In the genomic region with DNA sequence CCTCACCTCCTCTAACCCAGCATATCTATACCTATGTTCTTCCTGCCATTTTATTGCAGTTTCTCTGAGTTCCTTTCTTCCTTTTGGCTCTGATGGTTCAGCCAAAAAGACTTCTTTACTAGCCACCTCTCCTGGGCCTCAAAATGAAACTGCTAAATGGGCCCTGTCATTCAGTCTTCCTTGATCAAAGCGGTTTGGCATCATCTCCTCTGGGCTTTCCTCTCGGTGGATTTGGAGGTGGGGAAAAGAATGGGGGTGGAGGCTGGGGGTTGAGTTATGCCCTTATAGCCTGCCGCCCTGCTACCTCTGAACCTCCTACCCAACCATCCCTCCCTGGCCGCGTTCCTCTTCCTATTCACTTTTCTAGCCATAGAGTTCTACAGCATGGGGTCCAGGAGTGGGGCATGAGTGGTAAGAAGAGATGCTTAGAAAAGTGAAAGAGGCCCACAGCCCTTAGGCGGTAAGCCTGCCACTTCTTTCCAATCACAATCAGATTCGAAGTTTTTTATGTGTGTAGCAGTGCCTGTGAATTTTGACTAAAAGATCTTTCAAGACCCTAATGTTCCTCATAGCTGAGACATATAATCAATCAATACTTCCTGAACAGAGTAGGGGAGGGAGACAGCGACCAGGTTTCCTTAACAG, we compare ENCODE assay signal across 9 cellular contexts. TPM values are rescaled to one million over a fixed set of nuclear protein-coding genes. Genes with fewer than 3 reads are reported as not detected.
DNase-seq lines count a peak whose midpoint lies in the region; ATAC-seq and TF ChIP-seq lines count a peak whose summit lies in the region.
"Had no signal": no experiment of that assay in that cellular context is flagged by ENCODE, and none has a peak within 500 bp of the region (broad histone marks: within the 10 kb centered on the region; RNA-seq: fewer than 3 reads in every experiment).

No MANE protein-coding gene starts in this region.

- H3K36me3 Mint-ChIP-seq in stimulated activated memory B cell treated with anti-CD40 and anti-IgM and Interleukin-4, amounts not matched to agents 10 μg/mL and 1 μg/mL and 100 μg/mL, for 72 hours, result no peaks in the 10 kb centered on the region

- peaks cover 24% of the 10 kb centered on the region for H3K27me3 Mint-ChIP-seq in stimulated activated memory B cell treated with anti-CD40 and anti-IgM and Interleukin-4, amounts not matched to agents 10 μg/mL and 1 μg/mL and 100 μg/mL, for 72 hours

- peaks cover 12% of the 10 kb centered on the region for H3K4me1 Mint-ChIP-seq in stimulated activated memory B cell treated with anti-CD40 and anti-IgM and Interleukin-4, amounts not matched to agents 10 μg/mL and 1 μg/mL and 100 μg/mL, for 72 hours

- no peak for TF ChIP-seq CTCF in fibroblast of villous mesenchyme (IDR thresholded peaks at IDR 0.05; ENCODE audit: insufficient read depth, low read depth, low read length)

- DNase-seq in ELR (ENCODE audit: low read depth) (peak; percentile 43), SW480 (ENCODE audit: low spot score) (peak; percentile 36), fibroblast of villous mesenchyme (ENCODE audit: low read depth) (no peak), renal cortical epithelial cell (ENCODE audit: low read depth) (peak; percentile 7), C1 segment of cervical spinal cord (lab: John Stamatoyannopoulos, UW) (no peak)
- no peak for DNase-seq in activated naive CD4-positive, alpha-beta T cell treated with anti-CD3 and anti-CD28 coated beads, Interleukin-2, amount 50 U/mL, for 16 hours
- DNase-seq: nucleus accumbens had no signal

- H3K9me3 Mint-ChIP-seq in stimulated activated memory B cell treated with anti-CD40 and anti-IgM and Interleukin-4, amounts not matched to agents 10 μg/mL and 1 μg/mL and 100 μg/mL, for 72 hours, result no peaks in the 10 kb centered on the region

- peak overlapping the region; percentile 94 for H3K4me3 ChIP-seq in fibroblast of villous mesenchyme (ENCODE audit: low read depth, low read length)

- H3K4me3 Mint-ChIP-seq in stimulated activated memory B cell treated with anti-CD40 and anti-IgM and Interleukin-4, amounts not matched to agents 10 μg/mL and 1 μg/mL and 100 μg/mL, for 72 hours, result no peak overlapping the region

- ATAC-seq in stimulated activated memory B cell treated with anti-CD40 and anti-IgM and Interleukin-4, amounts not matched to agents 10 μg/mL and 1 μg/mL and 100 μg/mL, for 72 hours, result no peak
- ATAC-seq in GM21390 (IDR thresholded peaks at IDR 0.05; ENCODE audit: unreplicated experiment), result no peak

- H3K27ac Mint-ChIP-seq in stimulated activated memory B cell treated with anti-CD40 and anti-IgM and Interleukin-4, amounts not matched to agents 10 μg/mL and 1 μg/mL and 100 μg/mL, for 72 hours, result no peak overlapping the region

RNA-seq across cellular contexts. Expression of a gene that starts 2.5 kb away (rescaled TPM):
- total RNA-seq in fibroblast of villous mesenchyme (105 and 131 TPM in 2 replicates), renal cortical epithelial cell (161 and 189 TPM in 2 replicates)

RNA-seq across cellular contexts. Expression of a gene that starts 23.0 kb away (rescaled TPM):
- total RNA-seq in fibroblast of villous mesenchyme (29.8 and 46.7 TPM in 2 replicates), renal cortical epithelial cell (17.2 and 36.8 TPM in 2 replicates)

RNA-seq across cellular contexts. Expression of a gene that starts 30.1 kb away (rescaled TPM):
- total RNA-seq in fibroblast of villous mesenchyme, result 4.5 and 4.7 TPM in 2 replicates
- total RNA-seq in renal cortical epithelial cell, result 6.3 and 16.2 TPM in 2 replicates

RNA-seq across cellular contexts. Expression of a gene that starts 50.7 kb away (rescaled TPM):
- total RNA-seq in fibroblast of villous mesenchyme (56.7 and 82.5 TPM in 2 replicates), renal cortical epithelial cell (74.3 and 78.0 TPM in 2 replicates)

RNA-seq across cellular contexts. Expression of a gene that starts 54.8 kb away (rescaled TPM):
- total RNA-seq in fibroblast of villous mesenchyme, result 178 and 196 TPM in 2 replicates
- 167 and 251 TPM in 2 replicates for total RNA-seq in renal cortical epithelial cell

Comparison
In these comparisons a context has a peak if more than half of its experiments do, and no peak if none do; other contexts are left out.
1. DNase-seq: peak in ELR (single experiment), SW480 (single experiment) and renal cortical epithelial cell (single experiment); none in fibroblast of villous mesenchyme (single experiment), C1 segment of cervical spinal cord (0 of 14) and activated naive CD4-positive, alpha-beta T cell treated with anti-CD3 and anti-CD28 coated beads, Interleukin-2, amount 50 U/mL, for 16 hours (single experiment).